ENCODE assay signal across 20 cellular contexts in genomic region chr1:35530168-35530567, GRCh38. TPM values are rescaled to one million over a fixed set of nuclear protein-coding genes. Genes with fewer than 3 reads are reported as not detected.
DNase-seq lines count a peak whose midpoint lies in the region; ATAC-seq and TF ChIP-seq lines count a peak whose summit lies in the region.
"Had no signal": no experiment of that assay in that cellular context is flagged by ENCODE, and none has a peak within 500 bp of the region (broad histone marks: within the 10 kb centered on the region; RNA-seq: fewer than 3 reads in every experiment).

No MANE protein-coding gene starts in this region.

- H3K4me3 ChIP-seq in endodermal cell (ENCODE audit: low read length), result peak overlapping the region; percentile 54
- H3K4me3 ChIP-seq: A549, GM23338 had no signal

- ATAC-seq in activated T-cell treated with anti-CD3 and anti-CD28 coated beads, Interleukin-2, amount 50 U/mL, for 72 hours (replicated peaks in 1 of 2), result no peak
- no peak for ATAC-seq in activated T-cell treated with anti-CD3 and anti-CD28 coated beads, Interleukin-2, amount 50 U/mL, for 4 hours
- no peak for ATAC-seq in activated T-helper 17 cell treated with anti-CD3 and anti-CD28 coated beads, Interleukin-2, amount 50 U/mL, for 72 hours (replicated peaks)
- ATAC-seq: A549, GM23338, HCT116 had no signal

- WGBS in endodermal cell (ENCODE audit: insufficient coverage in 1 of 2, insufficient read length in 1 of 2), 2 experiments, result 63 to 78% methylated on average over 3 to 5 of the region's 5 CpGs

- H3K4me1 ChIP-seq in endodermal cell (ENCODE audit: control insufficient read depth, insufficient read depth, low read length), result peaks cover 6% of the 10 kb centered on the region
- H3K4me1 ChIP-seq: A549 had no signal

- peaks cover 6% of the 10 kb centered on the region for H3K4me1 Mint-ChIP-seq in activated T-cell treated with anti-CD3 and anti-CD28 coated beads, Interleukin-2, amount 50 U/mL, for 72 hours (ENCODE audit: low read depth)
- peaks cover 14% of the 10 kb centered on the region for H3K4me1 Mint-ChIP-seq in activated T-cell treated with anti-CD3 and anti-CD28 coated beads, Interleukin-2, amount 50 U/mL, for 4 hours (ENCODE audit: low read depth)
- peaks cover 25% of the 10 kb centered on the region for H3K4me1 Mint-ChIP-seq in activated T-helper 17 cell treated with anti-CD3 and anti-CD28 coated beads, Interleukin-2, amount 50 U/mL, for 72 hours
- H3K4me1 Mint-ChIP-seq in endodermal cell, result peaks cover 15% of the 10 kb centered on the region

- peaks cover 43% of the 10 kb centered on the region for H3K36me3 ChIP-seq in endodermal cell (ENCODE audit: control insufficient read depth, insufficient read depth, low read length)

- H3K9ac ChIP-seq in endodermal cell (ENCODE audit: extremely low read depth, low read length, poor library complexity, severe bottlenecking), result no peak overlapping the region

- no peaks in the 10 kb centered on the region for H3K27me3 ChIP-seq in endodermal cell (ENCODE audit: control insufficient read depth, insufficient read depth, low read length, poor library complexity, severe bottlenecking)

- H3K4me3 Mint-ChIP-seq in activated T-cell treated with anti-CD3 and anti-CD28 coated beads, Interleukin-2, amount 50 U/mL, for 72 hours, result no peak overlapping the region
- H3K4me3 Mint-ChIP-seq in activated T-cell treated with anti-CD3 and anti-CD28 coated beads, Interleukin-2, amount 50 U/mL, for 4 hours, result no peak overlapping the region
- no peak overlapping the region for H3K4me3 Mint-ChIP-seq in activated T-helper 17 cell treated with anti-CD3 and anti-CD28 coated beads, Interleukin-2, amount 50 U/mL, for 72 hours
- H3K4me3 Mint-ChIP-seq in endodermal cell, result no peak overlapping the region
- H3K4me3 Mint-ChIP-seq: CD4-positive, alpha-beta memory T cell; GM23338; H9 had no signal

- H3K27ac ChIP-seq in endodermal cell (ENCODE audit: low read depth, low read length), result no peak overlapping the region
- H3K27ac ChIP-seq: A549 had no signal

- H3K9me3 Mint-ChIP-seq in activated T-cell treated with anti-CD3 and anti-CD28 coated beads, Interleukin-2, amount 50 U/mL, for 72 hours, result peaks cover 7 to 13% of the 10 kb centered on the region in 2 donors
- peaks cover 29% of the 10 kb centered on the region for H3K9me3 Mint-ChIP-seq in activated T-cell treated with anti-CD3 and anti-CD28 coated beads, Interleukin-2, amount 50 U/mL, for 4 hours
- H3K9me3 Mint-ChIP-seq in activated T-helper 17 cell treated with anti-CD3 and anti-CD28 coated beads, Interleukin-2, amount 50 U/mL, for 72 hours, result peaks cover 9% of the 10 kb centered on the region
- H3K9me3 Mint-ChIP-seq in endodermal cell, result peaks cover 45% of the 10 kb centered on the region

- H3K27me3 Mint-ChIP-seq in activated T-cell treated with anti-CD3 and anti-CD28 coated beads, Interleukin-2, amount 50 U/mL, for 72 hours (ENCODE audit: low read depth), result no peaks in the 10 kb centered on the region
- no peaks in the 10 kb centered on the region for H3K27me3 Mint-ChIP-seq in activated T-cell treated with anti-CD3 and anti-CD28 coated beads, Interleukin-2, amount 50 U/mL, for 4 hours (ENCODE audit: low read depth)
- H3K27me3 Mint-ChIP-seq in activated T-helper 17 cell treated with anti-CD3 and anti-CD28 coated beads, Interleukin-2, amount 50 U/mL, for 72 hours, result no peaks in the 10 kb centered on the region
- H3K27me3 Mint-ChIP-seq in endodermal cell (ENCODE audit: insufficient read depth), result no peaks in the 10 kb centered on the region
- H3K27me3 Mint-ChIP-seq: CD4-positive, alpha-beta memory T cell had no signal

- H3K27ac Mint-ChIP-seq in activated T-cell treated with anti-CD3 and anti-CD28 coated beads, Interleukin-2, amount 50 U/mL, for 72 hours, result peak overlapping the region; percentile 8
- peak overlapping the region; percentile 4 for H3K27ac Mint-ChIP-seq in activated T-helper 17 cell treated with anti-CD3 and anti-CD28 coated beads, Interleukin-2, amount 50 U/mL, for 72 hours
- no peak overlapping the region for H3K27ac Mint-ChIP-seq in endodermal cell
- H3K27ac Mint-ChIP-seq: GM23338, H9 had no signal

- peaks cover 69% of the 10 kb centered on the region for H3K9me3 ChIP-seq in endodermal cell (ENCODE audit: control insufficient read depth, low read length)

- peaks cover 17 to 23% of the 10 kb centered on the region in 2 donors for H3K36me3 Mint-ChIP-seq in activated T-cell treated with anti-CD3 and anti-CD28 coated beads, Interleukin-2, amount 50 U/mL, for 72 hours (ENCODE audit: insufficient read depth in 2 of 2)
- peaks cover 33% of the 10 kb centered on the region for H3K36me3 Mint-ChIP-seq in activated T-cell treated with anti-CD3 and anti-CD28 coated beads, Interleukin-2, amount 50 U/mL, for 4 hours (ENCODE audit: insufficient read depth)
- peaks cover 52% of the 10 kb centered on the region for H3K36me3 Mint-ChIP-seq in activated T-helper 17 cell treated with anti-CD3 and anti-CD28 coated beads, Interleukin-2, amount 50 U/mL, for 72 hours (ENCODE audit: low read depth)
- peaks cover 56% of the 10 kb centered on the region for H3K36me3 Mint-ChIP-seq in endodermal cell (ENCODE audit: low read depth)

- no peak for TF ChIP-seq CTCF in endodermal cell (conservative IDR thresholded peaks at IDR 0.05)

- no peak for DNase-seq in activated T-cell treated with anti-CD3 and anti-CD28 coated beads, Interleukin-2, amount 50 U/mL, for 72 hours
- DNase-seq in activated T-cell treated with anti-CD3 and anti-CD28 coated beads, Interleukin-2, amount 50 U/mL, for 4 hours, result no peak
- DNase-seq in endodermal cell (no peak), NCI-H2196 treated with DMSO at 0.1 percent for 48 hours (lab: John Stamatoyannopoulos, UW; ENCODE audit: unreplicated experiment) (no peak), NCI-H345 treated with DMSO at 0.1 percent for 48 hours (lab: John Stamatoyannopoulos, UW; ENCODE audit: unreplicated experiment) (no peak)
- DNase-seq: 8988T; ACHN; C1 segment of cervical spinal cord; Calu3; CD4-positive, alpha-beta memory T cell; COR-L47; DMS79 treated with DMSO at 0.1 percent for 48 hours; GF-D8; H9 had no signal

RNA-seq across cellular contexts. Expression of gene KIAA0319L, which starts 27.0 kb away (rescaled TPM):
- total RNA-seq in activated T-cell treated with anti-CD3 and anti-CD28 coated beads, Interleukin-2, amount 50 U/mL, for 72 hours, result 10 to 100 TPM; 44.3 to 60.9 TPM
- 10 to 100 TPM; 16.4 to 19.2 (median 17.4) TPM for total RNA-seq in activated T-cell treated with anti-CD3 and anti-CD28 coated beads, Interleukin-2, amount 50 U/mL, for 4 hours
- total RNA-seq in activated T-helper 17 cell treated with anti-CD3 and anti-CD28 coated beads, Interleukin-2, amount 50 U/mL, for 72 hours, result 10 to 100 TPM; 45.8 to 98.2 TPM
- 10 to 100 TPM; 68.4 to 77.6 TPM for total RNA-seq in endodermal cell
- 60.0 TPM for polyA plus RNA-seq in endodermal cell (2013, experiment 1 of 2)
- polyA plus RNA-seq in endodermal cell (2013, experiment 2 of 2), result 50.1 TPM

RNA-seq across cellular contexts. Expression of gene NCDN, which starts 27.4 kb away (rescaled TPM):
- 10 to 100 TPM; 23.7 to 24.7 TPM for total RNA-seq in activated T-cell treated with anti-CD3 and anti-CD28 coated beads, Interleukin-2, amount 50 U/mL, for 72 hours
- total RNA-seq in activated T-cell treated with anti-CD3 and anti-CD28 coated beads, Interleukin-2, amount 50 U/mL, for 4 hours, result 10 to 100 TPM; 60.6 to 61.8 (median 61.6) TPM
- total RNA-seq in activated T-helper 17 cell treated with anti-CD3 and anti-CD28 coated beads, Interleukin-2, amount 50 U/mL, for 72 hours, result 10 to 100 TPM; 37.1 to 42.4 TPM
- total RNA-seq in endodermal cell, result 10 to 100 TPM; 25.3 to 33.4 TPM
- polyA plus RNA-seq in endodermal cell (2013, experiment 1 of 2), result 17.1 TPM
- 15.9 TPM for polyA plus RNA-seq in endodermal cell (2013, experiment 2 of 2)

RNA-seq across cellular contexts. Expression of gene TFAP2E, which starts 42.9 kb away (rescaled TPM):
- total RNA-seq in activated T-cell treated with anti-CD3 and anti-CD28 coated beads, Interleukin-2, amount 50 U/mL, for 72 hours, result 1 to 10 TPM; 1.2 to 1.9 TPM
- total RNA-seq in activated T-cell treated with anti-CD3 and anti-CD28 coated beads, Interleukin-2, amount 50 U/mL, for 4 hours, result 1 to 10 TPM in 1 of 3 donors, under 1 TPM in 2; 0.55 to 1.3 (median 0.76) TPM
- total RNA-seq in activated T-helper 17 cell treated with anti-CD3 and anti-CD28 coated beads, Interleukin-2, amount 50 U/mL, for 72 hours, result 1 to 10 TPM in 1 of 2 donors, under 1 TPM in 1; 0.97 to 4.5 TPM
- under 1 TPM; 0.62 to 0.66 TPM for total RNA-seq in endodermal cell
- polyA plus RNA-seq in endodermal cell (2013, experiment 1 of 2), result 0.53 TPM
- 0.54 TPM for polyA plus RNA-seq in endodermal cell (2013, experiment 2 of 2)
- total RNA-seq: G401, H4 had no signal
